16 cellular contexts compared by ENCODE assay signal in the genomic region with DNA sequence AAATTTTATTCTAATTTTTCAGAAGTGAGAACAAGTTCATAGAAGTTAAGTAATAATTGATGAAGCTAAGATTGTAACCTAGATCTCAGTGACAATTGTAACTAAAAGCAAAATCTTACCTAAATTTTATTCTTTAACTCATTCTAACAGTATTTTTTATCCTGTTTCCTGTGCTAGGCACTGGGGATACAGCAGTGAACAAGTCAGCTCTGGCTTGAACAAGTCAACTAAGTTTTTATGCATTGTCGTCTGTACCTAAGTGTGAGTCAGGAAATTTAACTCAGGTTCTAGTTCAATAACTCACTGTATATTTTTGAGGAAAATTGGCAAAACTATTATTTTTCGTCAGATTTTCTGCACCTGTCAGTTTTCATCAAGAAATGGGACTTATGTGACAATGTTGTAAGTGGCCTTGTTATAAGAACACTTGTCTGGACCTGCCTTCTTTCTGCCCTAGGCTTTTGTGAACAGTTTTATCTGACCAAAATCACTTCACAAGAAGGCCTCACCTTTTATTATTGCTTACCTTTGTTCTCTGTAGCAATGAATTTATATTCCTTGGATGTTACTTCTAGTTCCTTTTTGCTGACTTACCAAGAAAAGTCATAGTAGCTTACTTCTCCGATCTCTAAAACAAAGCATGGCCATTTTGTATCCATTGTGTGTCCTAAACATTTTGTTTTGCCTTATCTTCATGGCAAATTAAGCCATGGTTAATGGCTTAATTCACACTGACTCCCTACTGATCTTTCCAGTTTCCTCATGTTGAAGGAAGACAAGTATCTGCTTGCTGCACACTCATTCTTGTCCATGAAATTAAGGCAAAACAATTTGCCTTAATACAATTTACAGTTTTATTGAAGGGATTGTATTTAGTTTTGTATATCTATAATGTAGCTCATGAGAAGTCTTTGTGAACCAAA. TPM values are rescaled to one million over a fixed set of nuclear protein-coding genes. Genes with fewer than 3 reads are reported as not detected.
A peak's percentile ranks its signal among the peaks of the same experiment; 100 is the strongest.
DNase-seq lines count a peak whose midpoint lies in the region; ATAC-seq and TF ChIP-seq lines count a peak whose summit lies in the region.
"Had no signal": no experiment of that assay in that cellular context is flagged by ENCODE, and none has a peak within 500 bp of the region (broad histone marks: within the 10 kb centered on the region; RNA-seq: fewer than 3 reads in every experiment).

No MANE protein-coding gene starts in this region.

- H3K4me3 ChIP-seq in breast epithelium, result no peak overlapping the region
- H3K4me3 ChIP-seq in Peyer's patch, result no peak overlapping the region
- H3K4me3 ChIP-seq: cardiac muscle cell had no signal

- POLR2A ChIA-PET in MCF 10A (lab: Yijun Ruan, JAX), result interaction anchor here (0.7 to 1.2 kb wide), 3 partner anchors 44 to 1271 kb away, joined by 3 read pairs; no protein-coding TSS in a partner anchor
- POLR2A ChIA-PET in activated B cell treated with CpG ODN at 0.5 μM for 24 hours (lab: Charles Lee), result no interaction called here

- no peaks in the 10 kb centered on the region for H3K9me3 Mint-ChIP-seq in MCF 10A (ENCODE audit: unreplicated experiment)
- H3K9me3 Mint-ChIP-seq in activated B cell treated with CpG ODN at 0.5 μM for 24 hours, result no peaks in the 10 kb centered on the region
- no peaks in the 10 kb centered on the region for H3K9me3 Mint-ChIP-seq in HFFc6
- H3K9me3 Mint-ChIP-seq: CD8-positive, alpha-beta memory T cell; stimulated activated naive CD8-positive, alpha-beta T cell treated with anti-CD3 and anti-CD28 coated beads, Interleukin-15, Interleukin-2, amounts not matched to agents 100 ng/mL and 50 ng/mL, for 24 hours had no signal

- H3K27ac ChIP-seq in breast epithelium (no peak overlapping the region), Peyer's patch (no peak overlapping the region)
- H3K27ac ChIP-seq: cardiac muscle cell had no signal

- no peaks in the 10 kb centered on the region for H3K9me3 ChIP-seq in breast epithelium
- no peaks in the 10 kb centered on the region for H3K9me3 ChIP-seq in Peyer's patch

- H3K4me1 ChIP-seq in breast epithelium, result peaks cover 0 to 8% of the 10 kb centered on the region in 2 donors
- H3K4me1 ChIP-seq in Peyer's patch, result peaks cover 0 to 42% (median 0%) of the 10 kb centered on the region in 4 donors

- no peaks in the 10 kb centered on the region for H3K27me3 Mint-ChIP-seq in MCF 10A (ENCODE audit: insufficient read depth, unreplicated experiment)
- H3K27me3 Mint-ChIP-seq in activated B cell treated with CpG ODN at 0.5 μM for 24 hours, result no peaks in the 10 kb centered on the region
- H3K27me3 Mint-ChIP-seq in HFFc6 (ENCODE audit: insufficient read depth), result no peaks in the 10 kb centered on the region
- H3K27me3 Mint-ChIP-seq: CD8-positive, alpha-beta memory T cell; stimulated activated naive CD8-positive, alpha-beta T cell treated with anti-CD3 and anti-CD28 coated beads, Interleukin-15, Interleukin-2, amounts not matched to agents 100 ng/mL and 50 ng/mL, for 24 hours had no signal

- H3K36me3 ChIP-seq in breast epithelium (no peaks in the 10 kb centered on the region), Peyer's patch (no peaks in the 10 kb centered on the region)
- H3K36me3 ChIP-seq: cardiac muscle cell had no signal

- ATAC-seq in activated B cell treated with CpG ODN at 0.5 μM for 24 hours (ENCODE audit: low read depth) (no peak), GM21825 (IDR thresholded peaks at IDR 0.05; ENCODE audit: unreplicated experiment) (no peak)

- no TSS peak for BruUV-seq in MCF 10A (replicated peaks; lab: Mats Ljungman, UMichigan)

- CTCF ChIA-PET in MCF 10A (lab: Yijun Ruan, JAX), result interaction anchor here (0.7 kb wide), 3 partner anchors 109 to 609 kb away, joined by 3 read pairs; no protein-coding TSS in a partner anchor
- CTCF ChIA-PET in activated B cell treated with CpG ODN at 0.5 μM for 24 hours (lab: Charles Lee), result no interaction called here

- peak overlapping the region; percentile 96 for H3K4me3 Mint-ChIP-seq in MCF 10A (ENCODE audit: unreplicated experiment)
- H3K4me3 Mint-ChIP-seq in activated B cell treated with CpG ODN at 0.5 μM for 24 hours, result peak overlapping the region; percentile 11
- H3K4me3 Mint-ChIP-seq in HFFc6, result no peak overlapping the region; the same call in 1 of the 2 replicates

- peaks cover 24% of the 10 kb centered on the region for H3K4me1 Mint-ChIP-seq in MCF 10A (ENCODE audit: insufficient read depth, unreplicated experiment)
- peaks cover 30% of the 10 kb centered on the region for H3K4me1 Mint-ChIP-seq in activated B cell treated with CpG ODN at 0.5 μM for 24 hours
- H3K4me1 Mint-ChIP-seq in HFFc6 (ENCODE audit: low read depth), result peaks cover 46% of the 10 kb centered on the region

- H3K27ac Mint-ChIP-seq in MCF 10A (ENCODE audit: low read depth, unreplicated experiment) (peak overlapping the region; percentile 50), activated B cell treated with CpG ODN at 0.5 μM for 24 hours (no peak overlapping the region), HFFc6 (no peak overlapping the region)
- H3K27ac Mint-ChIP-seq: stimulated activated naive CD8-positive, alpha-beta T cell treated with anti-CD3 and anti-CD28 coated beads, Interleukin-15, Interleukin-2, amounts not matched to agents 100 ng/mL and 50 ng/mL, for 24 hours had no signal

- DNase-seq in MCF 10A (ENCODE audit: unreplicated experiment) (no peak), breast epithelium (ENCODE audit: low spot score in 2 of 2) (no peak), activated B cell treated with CpG ODN at 0.5 μM for 24 hours (no peak), kidney tubule cell (ENCODE audit: low spot score) (peak; percentile 3), HFFc6 (no peak), NCI-H510A treated with DMSO at 0.1 percent for 48 hours (lab: John Stamatoyannopoulos, UW) (no peak), Peyer's patch (no peak)
- DNase-seq: activated CD4-positive, alpha-beta T cell treated with anti-CD3 and anti-CD28 coated beads for 1 hour; activated CD8-positive, alpha-beta memory T cell treated with anti-CD3 and anti-CD28 coated beads, Interleukin-2, amount 50 U/mL, for 4 hours; CD8-positive, alpha-beta memory T cell; NCI-H1436 treated with DMSO at 0.1 percent for 48 hours; SIG-M5; stimulated activated CD4-positive, alpha-beta T cell treated with anti-CD3 and anti-CD28 coated beads, Interleukin-15, amount 100 ng/mL, for 24 hours had no signal

- TF ChIP-seq CTCF in MCF 10A (IDR thresholded peaks at IDR 0.05; ENCODE audit: unreplicated experiment) (no peak), breast epithelium (IDR thresholded peaks at IDR 0.05) (no peak), activated B cell treated with CpG ODN at 0.5 μM for 24 hours (IDR thresholded peaks at IDR 0.05) (no peak), HFFc6 (IDR thresholded peaks at IDR 0.05) (no peak), Peyer's patch (IDR thresholded peaks at IDR 0.05) (no peak)

- intact Hi-C loops in MCF 10A (cut with micrococcal nuclease) (loop anchor here (10.0 kb wide), 1 partner anchor 1380 kb away; a partner anchor contains a TSS), breast epithelium (cut with DNase I; ENCODE audit: low total_unique reads) (no loop called here), activated B cell treated with CpG ODN at 0.5 μM for 24 hours (cut with micrococcal nuclease) (loop anchor here (5.0 kb wide), 1 partner anchor 1207 kb away; a partner anchor contains a TSS)

- TF ChIP-seq POLR2A in breast epithelium (IDR thresholded peaks at IDR 0.05), result no peak
- no peak for TF ChIP-seq POLR2A in Peyer's patch (IDR thresholded peaks at IDR 0.05)

- no peaks in the 10 kb centered on the region for H3K27me3 ChIP-seq in breast epithelium
- no peaks in the 10 kb centered on the region for H3K27me3 ChIP-seq in Peyer's patch
- H3K27me3 ChIP-seq: cardiac muscle cell had no signal

- H3K36me3 Mint-ChIP-seq in MCF 10A (ENCODE audit: insufficient read depth, unreplicated experiment) (peaks cover 9% of the 10 kb centered on the region), activated B cell treated with CpG ODN at 0.5 μM for 24 hours (ENCODE audit: low read depth) (peaks cover 19% of the 10 kb centered on the region), HFFc6 (ENCODE audit: low read depth) (peaks cover 14% of the 10 kb centered on the region)

RNA-seq across cellular contexts. Expression of a gene that starts 2.7 kb away (rescaled TPM):
- total RNA-seq in MCF 10A (2022) (19.0 and 22.2 TPM in 2 replicates), breast epithelium (10 to 100 TPM; 14.7 to 20.6 (median 20.2) TPM), activated B cell treated with CpG ODN at 0.5 μM for 24 hours (6.3 and 7.4 TPM in 2 replicates), Peyer's patch (10 to 100 TPM in 1 of 4 donors, 1 to 10 TPM in 3; 4.1 to 12.1 (median 8.3) TPM)
- 10 to 100 TPM; 41.3 to 48.9 (median 46.3) TPM for total RNA-seq in HFFc6 (2021; fragmentation: NEBNext Ultra II Directional; extraction: Animal tissue kit (Norgen Biotek cat#: 25700))

RNA-seq across cellular contexts. Expression of a gene that starts 2.9 kb away (rescaled TPM):
- total RNA-seq in MCF 10A (2022) (18.7 and 22.3 TPM in 2 replicates), breast epithelium (10 to 100 TPM; 16.6 to 27.1 (median 24.6) TPM), activated B cell treated with CpG ODN at 0.5 μM for 24 hours (13.7 and 15.0 TPM in 2 replicates), Peyer's patch (10 to 100 TPM; 14.7 to 54.5 (median 24.6) TPM)
- 10 to 100 TPM; 10.2 to 13.4 (median 11.7) TPM for total RNA-seq in HFFc6 (2021; fragmentation: NEBNext Ultra II Directional; extraction: Animal tissue kit (Norgen Biotek cat#: 25700))
